14 cellular contexts compared by ENCODE assay signal in genomic region chr3:42164635-42165034, GRCh38.
A peak's percentile ranks its signal among the peaks of the same experiment; 100 is the strongest.
DNase-seq lines count a peak whose midpoint lies in the region; ATAC-seq, FAIRE-seq and TF ChIP-seq lines count a peak whose summit lies in the region.
"Had no signal": no experiment of that assay in that cellular context is flagged by ENCODE, and none has a peak within 500 bp of the region (broad histone marks: within the 10 kb centered on the region; RNA-seq: fewer than 3 reads in every experiment).

No MANE protein-coding gene starts in this region.

- H3K4me1 ChIP-seq in DOHH2 (ENCODE audit: control insufficient read depth, low read length): peaks cover 96% of the 10 kb centered on the region
- peaks cover 9 to 20% of the 10 kb centered on the region in 2 donors for H3K4me1 ChIP-seq in small intestine (ENCODE audit: control insufficient read depth in 2 of 2, insufficient read depth in 1 of 2, low read depth in 1 of 2, low read length in 1 of 2)

- no peak for FAIRE-seq in small intestine (lab: Jason Lieb, UNC)

- H3K4me1 Mint-ChIP-seq in glutamatergic neuron (ENCODE audit: low read depth, unreplicated experiment): peaks cover 51% of the 10 kb centered on the region

- H3K36me3 Mint-ChIP-seq in glutamatergic neuron (ENCODE audit: unreplicated experiment): no peaks in the 10 kb centered on the region

- peaks cover 96% of the 10 kb centered on the region for H3K79me2 ChIP-seq in DOHH2 (ENCODE audit: control insufficient read depth, low read length)

- H3K27me3 ChIP-seq in DOHH2 (ENCODE audit: control insufficient read depth, low read length) (no peaks in the 10 kb centered on the region), small intestine (ENCODE audit: control insufficient read depth in 2 of 2, insufficient read depth in 2 of 2, low read length in 2 of 2) (no peaks in the 10 kb centered on the region)
- H3K27me3 ChIP-seq: BLaER1 had no signal

- peak; percentile 35 for DNase-seq in NOMO-1 treated with DMSO at 0.1 percent for 48 hours (lab: John Stamatoyannopoulos, UW; ENCODE audit: unreplicated experiment)
- no peak for DNase-seq in glutamatergic neuron
- no peak for DNase-seq in small intestine
- DNase-seq: activated CD4-positive, CD25-positive, alpha-beta regulatory T cell treated with anti-CD3 and anti-CD28 coated beads, Interleukin-2, amount 50 U/mL, for 72 hours; activated naive CD4-positive, alpha-beta T cell treated with anti-CD3 and anti-CD28 coated beads for 36 hours; left cardiac atrium; NCI-H1694 treated with DMSO at 0.1 percent for 48 hours; NCI-H524 treated with DMSO at 0.1 percent for 48 hours; posterior cingulate gyrus had no signal

- TF ChIP-seq CTCF in DOHH2 (IDR thresholded peaks at IDR 0.05; ENCODE audit: low read depth, low read length, poor library complexity, severe bottlenecking): no peak
- TF ChIP-seq CTCF in glutamatergic neuron (IDR thresholded peaks at IDR 0.05; ENCODE audit: partially characterized antibody, unreplicated experiment): no peak

- no peaks in the 10 kb centered on the region for H4K20me1 ChIP-seq in DOHH2 (ENCODE audit: control insufficient read depth, insufficient read depth, low read depth, low read length)

- 34 to 70% (median 53%) methylated on average over 2 of the region's 2 CpGs for WGBS in small intestine, 3 donors

- peaks cover 13% of the 10 kb centered on the region for H3K27me3 Mint-ChIP-seq in glutamatergic neuron (ENCODE audit: unreplicated experiment)

- H3K9me2 ChIP-seq in DOHH2 (replicated peaks; ENCODE audit: control insufficient read depth, low read length): no peaks in the 10 kb centered on the region

- no peak overlapping the region for H3K4me3 Mint-ChIP-seq in glutamatergic neuron (ENCODE audit: unreplicated experiment)
- H3K4me3 Mint-ChIP-seq: activated naive CD4-positive, alpha-beta T cell treated with anti-CD3 and anti-CD28 coated beads for 36 hours had no signal

- H3K27ac ChIP-seq in DOHH2 (ENCODE audit: low read depth, low read length) (0 out of 2 replicates have a peak overlapping the region, but pooled peaks have one; percentile 8), small intestine (ENCODE audit: low read depth in 1 of 2, low read length in 1 of 2) (peak overlapping the region; percentile 43 to 88)
- H3K27ac ChIP-seq: BLaER1 had no signal

- ATAC-seq in GM19452 (IDR thresholded peaks at IDR 0.05; ENCODE audit: unreplicated experiment) (no peak), HG03095 (IDR thresholded peaks at IDR 0.05; ENCODE audit: unreplicated experiment) (no peak), GM18870 (IDR thresholded peaks at IDR 0.05; ENCODE audit: unreplicated experiment) (no peak)
- ATAC-seq: left cardiac atrium had no signal

- H3K36me3 ChIP-seq in DOHH2 (ENCODE audit: control insufficient read depth, low read length): peaks cover 15% of the 10 kb centered on the region
- no peaks in the 10 kb centered on the region for H3K36me3 ChIP-seq in small intestine (ENCODE audit: control insufficient read depth in 2 of 2, insufficient read depth in 2 of 2, low read length in 2 of 2)

- H3K9me3 ChIP-seq in DOHH2 (ENCODE audit: control insufficient read depth, insufficient read depth, low read length) (no peaks in the 10 kb centered on the region), small intestine (ENCODE audit: control insufficient read depth, low read depth) (no peaks in the 10 kb centered on the region)
- H3K9me3 ChIP-seq: BLaER1 had no signal

- peaks cover 20% of the 10 kb centered on the region for H3K9me3 Mint-ChIP-seq in glutamatergic neuron (ENCODE audit: unreplicated experiment)
- H3K9me3 Mint-ChIP-seq: activated naive CD4-positive, alpha-beta T cell treated with anti-CD3 and anti-CD28 coated beads for 36 hours had no signal

- H3F3A ChIP-seq in DOHH2 (ENCODE audit: control insufficient read depth, insufficient read depth): peaks cover 6% of the 10 kb centered on the region

- H3K27ac Mint-ChIP-seq in glutamatergic neuron (ENCODE audit: unreplicated experiment): peak overlapping the region; percentile 72
- H3K27ac Mint-ChIP-seq: activated naive CD4-positive, alpha-beta T cell treated with anti-CD3 and anti-CD28 coated beads for 36 hours had no signal

- 0 out of 2 replicates have a peak overlapping the region, but pooled peaks have one; percentile 9 for H3K4me2 ChIP-seq in DOHH2 (ENCODE audit: low read length)
- H3K4me2 ChIP-seq: BLaER1 had no signal

- no peak overlapping the region for H3K4me3 ChIP-seq in DOHH2 (ENCODE audit: low read length)
- no peak overlapping the region for H3K4me3 ChIP-seq in small intestine (ENCODE audit: low read depth in 1 of 2, low read length in 2 of 2)
- H3K4me3 ChIP-seq: BLaER1 had no signal
